In the genomic region with DNA sequence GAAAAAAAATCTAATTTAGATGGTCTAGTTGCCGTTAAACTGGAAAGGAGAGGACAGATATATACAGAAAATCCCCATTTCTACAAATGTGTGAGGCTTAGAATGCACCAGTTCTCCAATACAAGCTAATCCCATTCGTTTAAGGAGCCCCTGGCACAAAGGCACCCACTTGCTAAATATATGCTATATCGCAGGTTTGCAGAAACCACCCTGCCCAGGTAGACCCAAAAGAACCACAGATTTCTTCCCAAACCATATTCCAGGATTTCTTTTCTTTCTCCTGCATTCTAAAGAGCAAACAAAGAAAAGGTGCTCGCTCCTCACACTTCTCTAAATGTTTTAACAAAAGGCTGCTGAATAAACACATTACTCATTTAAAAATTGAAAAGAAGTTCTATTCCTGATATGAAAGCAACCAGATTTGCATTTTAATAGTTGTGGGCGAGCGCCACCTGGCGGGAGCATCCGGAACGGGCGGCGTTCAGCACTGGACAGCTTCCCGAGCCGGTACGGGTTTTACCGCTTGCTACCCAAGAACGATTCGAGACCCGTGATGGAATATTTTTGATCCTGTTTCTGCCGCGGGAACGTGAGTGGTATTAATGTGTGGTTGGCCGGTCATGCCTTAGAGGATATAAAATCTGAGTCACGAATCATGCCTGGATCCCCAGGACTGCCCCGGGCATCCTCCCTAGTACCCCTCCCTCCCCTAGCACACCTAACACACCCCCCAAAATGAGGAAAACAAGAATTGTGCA, we compare ENCODE assay signal across 8 cellular contexts. TPM values are rescaled to one million over a fixed set of nuclear protein-coding genes. Genes with fewer than 3 reads are reported as not detected.
DNase-seq lines count a peak whose midpoint lies in the region; ATAC-seq, FAIRE-seq and TF ChIP-seq lines count a peak whose summit lies in the region.

No MANE protein-coding gene starts in this region.

- DNase-seq in HuH-7 (ENCODE audit: low spot score) (peak; percentile 89), RPMI7951 (ENCODE audit: low read depth) (peak; percentile 54), occipital lobe (lab: John Stamatoyannopoulos, UW) (peak; percentile 75), urothelium cell line (ENCODE audit: low spot score) (peak; percentile 85)
- DNase-seq in activated naive CD4-positive, alpha-beta T cell (lab: John Stamatoyannopoulos, UW), result peak; percentile 1 to 20 (median 15)

- H3K36me3 ChIP-seq in DOHH2 (ENCODE audit: control insufficient read depth, low read length) (no peaks in the 10 kb centered on the region), gastroesophageal sphincter (no peaks in the 10 kb centered on the region)

- no peak for TF ChIP-seq EP300 in gastroesophageal sphincter (IDR thresholded peaks at IDR 0.05)

- no peaks in the 10 kb centered on the region for H3F3A ChIP-seq in DOHH2 (ENCODE audit: control insufficient read depth, insufficient read depth)

- H3K27ac ChIP-seq in DOHH2 (ENCODE audit: low read depth, low read length) (no peak overlapping the region), gastroesophageal sphincter (no peak overlapping the region)

- WGBS in gastroesophageal sphincter (ENCODE audit: low coverage in 1 of 2), 2 donors, result 7 to 12% methylated on average over 9 to 21 of the region's 24 CpGs

- H3K4me2 ChIP-seq in DOHH2 (ENCODE audit: low read length), result no peak overlapping the region

- TF ChIP-seq CTCF in DOHH2 (IDR thresholded peaks at IDR 0.05; ENCODE audit: low read depth, low read length, poor library complexity, severe bottlenecking) (peak; percentile 95), gastroesophageal sphincter (IDR thresholded peaks at IDR 0.05) (peak in 3 of 4 experiments; percentile 69 to 91 (median 86))

- H4K20me1 ChIP-seq in DOHH2 (ENCODE audit: control insufficient read depth, insufficient read depth, low read depth, low read length), result no peaks in the 10 kb centered on the region

- no peak for FAIRE-seq in urothelium cell line (lab: Jason Lieb, UNC)

- no peak for TF ChIP-seq POLR2A in gastroesophageal sphincter (IDR thresholded peaks at IDR 0.05)

- ATAC-seq in gastroesophageal sphincter (no peak), HG02870 (IDR thresholded peaks at IDR 0.05; ENCODE audit: unreplicated experiment) (no peak)

- no peaks in the 10 kb centered on the region for H3K9me3 ChIP-seq in DOHH2 (ENCODE audit: control insufficient read depth, insufficient read depth, low read length)
- H3K9me3 ChIP-seq in gastroesophageal sphincter, result no peaks in the 10 kb centered on the region

- no peaks in the 10 kb centered on the region for H3K79me2 ChIP-seq in DOHH2 (ENCODE audit: control insufficient read depth, low read length)

- no peaks in the 10 kb centered on the region for H3K9me2 ChIP-seq in DOHH2 (replicated peaks; ENCODE audit: control insufficient read depth, low read length)

- H3K4me1 ChIP-seq in DOHH2 (ENCODE audit: control insufficient read depth, low read length), result no peaks in the 10 kb centered on the region
- peaks cover 0 to 27% (median 10%) of the 10 kb centered on the region in 3 donors for H3K4me1 ChIP-seq in gastroesophageal sphincter

- peaks cover 5% of the 10 kb centered on the region for H3K27me3 ChIP-seq in DOHH2 (ENCODE audit: control insufficient read depth, low read length)
- peaks cover 85% of the 10 kb centered on the region for H3K27me3 ChIP-seq in gastroesophageal sphincter

- no peak overlapping the region for H3K4me3 ChIP-seq in DOHH2 (ENCODE audit: low read length)
- no peak overlapping the region for H3K4me3 ChIP-seq in gastroesophageal sphincter

RNA-seq across cellular contexts. Expression of a gene that starts 2.1 kb away (rescaled TPM):
- not detected in 2 replicates for total RNA-seq in RPMI7951 (2014; rRNA removed; shearing (Covaris generic))
- total RNA-seq in gastroesophageal sphincter (under 1 TPM in 1 of 4 donors, not detected in 3; 0.04 TPM), occipital lobe (17.8 TPM)

Comparison
In these comparisons a context has a peak if more than half of its experiments do, and no peak if none do; other contexts are left out.
1. DNase-seq: peak in every context shown above with its lines; median percentile 89 in HuH-7; 85 in urothelium cell line; 75 in occipital lobe; 54 in RPMI7951; 15 in activated naive CD4-positive, alpha-beta T cell.
2. RNA of a gene that starts 2.1 kb away (total RNA-seq): 17.8 TPM in occipital lobe (single experiment); not detected in RPMI7951 and 0.04 TPM in gastroesophageal sphincter; every median in the first group is over 10 times any median in the second.